8 cellular contexts compared by ENCODE assay signal in genomic region chr6:105646391-105646867, GRCh38.
A peak's percentile ranks its signal among the peaks of the same experiment; 100 is the strongest.
DNase-seq lines count a peak whose midpoint lies in the region; ATAC-seq and TF ChIP-seq lines count a peak whose summit lies in the region.

No MANE protein-coding gene starts in this region.

- ATAC-seq in HG02943 (IDR thresholded peaks at IDR 0.05; ENCODE audit: low read depth, unreplicated experiment) = peak; percentile 83
- ATAC-seq in naive thymus-derived CD4-positive, alpha-beta T cell = peak; percentile 81

- TF ChIP-seq CTCF in CD14-positive monocyte (IDR thresholded peaks at IDR 0.05) (no peak), endodermal cell (conservative IDR thresholded peaks at IDR 0.05) (no peak)

- CTCF ChIA-PET in naive thymus-derived CD4-positive, alpha-beta T cell (lab: Charles Lee) = no interaction called here

- intact Hi-C loops in naive thymus-derived CD4-positive, alpha-beta T cell (cut with micrococcal nuclease) = loop anchor here in 1 of 2 donors (1.0 to 10.0 kb wide), 15 partner anchors 46 to 874 kb away; partner anchors contain the start of genes ATG5, PRDM1 and PREP
- intact Hi-C loops in CD14-positive monocyte (cut with micrococcal nuclease) = no loop called here

- peaks cover 0 to 13% (median 0%) of the 10 kb centered on the region in 11 donors for H3K9me3 Mint-ChIP-seq in naive thymus-derived CD4-positive, alpha-beta T cell
- peaks cover 0 to 2% (median 0%) of the 10 kb centered on the region in 7 donors for H3K9me3 Mint-ChIP-seq in CD14-positive monocyte
- H3K9me3 Mint-ChIP-seq in endodermal cell = no peaks in the 10 kb centered on the region

- H3K4me1 ChIP-seq in naive thymus-derived CD4-positive, alpha-beta T cell (ENCODE audit: control insufficient read depth in 2 of 2, insufficient read depth in 2 of 2, low read length in 2 of 2) = peaks cover 0 to 79% of the 10 kb centered on the region in 2 donors
- no peaks in the 10 kb centered on the region for H3K4me1 ChIP-seq in endodermal cell (ENCODE audit: control insufficient read depth, insufficient read depth, low read length)

- POLR2A ChIA-PET in naive thymus-derived CD4-positive, alpha-beta T cell (lab: Charles Lee) = no interaction called here

- no peak overlapping the region for H3K27ac ChIP-seq in naive thymus-derived CD4-positive, alpha-beta T cell (ENCODE audit: low read depth, low read length)
- H3K27ac ChIP-seq in endodermal cell (ENCODE audit: low read depth, low read length) = no peak overlapping the region

- peak; percentile 45 for DNase-seq in activated naive CD4-positive, alpha-beta T cell treated with Interleukin-2 at 50 U/mL for 16 hours
- DNase-seq in activated naive CD4-positive, alpha-beta T cell treated with anti-CD3 and anti-CD28 coated beads, Interleukin-2, amount 50 U/mL, for 16 hours = no peak
- DNase-seq in T-helper 22 cell (ENCODE audit: low read depth) (peak; percentile 18), CD14-positive monocyte (ENCODE audit: low spot score) (no peak), endodermal cell (no peak), NCI-H1436 (lab: John Stamatoyannopoulos, UW) (no peak)
- DNase-seq in naive thymus-derived CD4-positive, alpha-beta T cell = peak in 1 of 9 donors; percentile 36

- H3K27me3 Mint-ChIP-seq in naive thymus-derived CD4-positive, alpha-beta T cell = peaks cover 0 to 5% (median 0%) of the 10 kb centered on the region in 5 donors
- peaks cover 0 to 5% (median 2%) of the 10 kb centered on the region in 3 donors for H3K27me3 Mint-ChIP-seq in CD14-positive monocyte (ENCODE audit: low read depth in 3 of 3)
- H3K27me3 Mint-ChIP-seq in endodermal cell (ENCODE audit: insufficient read depth) = peaks cover 4% of the 10 kb centered on the region

- H3K27ac Mint-ChIP-seq in naive thymus-derived CD4-positive, alpha-beta T cell = peak overlapping the region in 2 of 9 donors; percentile 12 to 83
- H3K27ac Mint-ChIP-seq in CD14-positive monocyte (no peak overlapping the region), endodermal cell (no peak overlapping the region)

- peaks cover 0 to 30% (median 0%) of the 10 kb centered on the region in 5 donors for H3K36me3 Mint-ChIP-seq in naive thymus-derived CD4-positive, alpha-beta T cell
- no peaks in the 10 kb centered on the region for H3K36me3 Mint-ChIP-seq in CD14-positive monocyte
- no peaks in the 10 kb centered on the region for H3K36me3 Mint-ChIP-seq in endodermal cell (ENCODE audit: low read depth)

- H3K36me3 ChIP-seq in naive thymus-derived CD4-positive, alpha-beta T cell (ENCODE audit: control insufficient read depth in 2 of 3, insufficient read depth in 3 of 3, low read length in 3 of 3) = no peaks in the 10 kb centered on the region
- H3K36me3 ChIP-seq in endodermal cell (ENCODE audit: control insufficient read depth, insufficient read depth, low read length) = no peaks in the 10 kb centered on the region

- H3K4me3 ChIP-seq in naive thymus-derived CD4-positive, alpha-beta T cell (ENCODE audit: low read length) = no peak overlapping the region
- no peak overlapping the region for H3K4me3 ChIP-seq in endodermal cell (ENCODE audit: low read length)

- WGBS in endodermal cell (ENCODE audit: insufficient coverage in 1 of 2, insufficient read length in 1 of 2), 2 experiments = 93 to 95% methylated on average over 5 of the region's 5 CpGs

- no peak overlapping the region for H3K9ac ChIP-seq in endodermal cell (ENCODE audit: extremely low read depth, low read length, poor library complexity, severe bottlenecking)

- peaks cover 30 to 80% (median 44%) of the 10 kb centered on the region in 7 donors for H3K4me1 Mint-ChIP-seq in naive thymus-derived CD4-positive, alpha-beta T cell
- H3K4me1 Mint-ChIP-seq in CD14-positive monocyte (peaks cover 9% of the 10 kb centered on the region), endodermal cell (peaks cover 24% of the 10 kb centered on the region)

- no peaks in the 10 kb centered on the region for H3K27me3 ChIP-seq in naive thymus-derived CD4-positive, alpha-beta T cell (ENCODE audit: control insufficient read depth in 2 of 2, insufficient read depth in 2 of 2, low read length in 2 of 2)
- peaks cover 22% of the 10 kb centered on the region for H3K27me3 ChIP-seq in endodermal cell (ENCODE audit: control insufficient read depth, insufficient read depth, low read length, poor library complexity, severe bottlenecking)

- H3K4me3 Mint-ChIP-seq in naive thymus-derived CD4-positive, alpha-beta T cell = peak overlapping the region in 1 of 10 donors; percentile 41
- H3K4me3 Mint-ChIP-seq in CD14-positive monocyte (no peak overlapping the region), endodermal cell (no peak overlapping the region)

- H3K9me3 ChIP-seq in naive thymus-derived CD4-positive, alpha-beta T cell (ENCODE audit: control insufficient read depth in 2 of 3, low read length in 3 of 3) = no peaks in the 10 kb centered on the region
- no peaks in the 10 kb centered on the region for H3K9me3 ChIP-seq in endodermal cell (ENCODE audit: control insufficient read depth, low read length)

Comparison
In these comparisons a context has a peak if more than half of its experiments do, and no peak if none do; other contexts are left out.
1. DNase-seq: peak in activated naive CD4-positive, alpha-beta T cell treated with Interleukin-2 at 50 U/mL for 16 hours (single experiment) and T-helper 22 cell (single experiment); none in activated naive CD4-positive, alpha-beta T cell treated with anti-CD3 and anti-CD28 coated beads, Interleukin-2, amount 50 U/mL, for 16 hours (single experiment), CD14-positive monocyte (single experiment), endodermal cell (single experiment) and NCI-H1436 (single experiment).